In the genomic region with DNA sequence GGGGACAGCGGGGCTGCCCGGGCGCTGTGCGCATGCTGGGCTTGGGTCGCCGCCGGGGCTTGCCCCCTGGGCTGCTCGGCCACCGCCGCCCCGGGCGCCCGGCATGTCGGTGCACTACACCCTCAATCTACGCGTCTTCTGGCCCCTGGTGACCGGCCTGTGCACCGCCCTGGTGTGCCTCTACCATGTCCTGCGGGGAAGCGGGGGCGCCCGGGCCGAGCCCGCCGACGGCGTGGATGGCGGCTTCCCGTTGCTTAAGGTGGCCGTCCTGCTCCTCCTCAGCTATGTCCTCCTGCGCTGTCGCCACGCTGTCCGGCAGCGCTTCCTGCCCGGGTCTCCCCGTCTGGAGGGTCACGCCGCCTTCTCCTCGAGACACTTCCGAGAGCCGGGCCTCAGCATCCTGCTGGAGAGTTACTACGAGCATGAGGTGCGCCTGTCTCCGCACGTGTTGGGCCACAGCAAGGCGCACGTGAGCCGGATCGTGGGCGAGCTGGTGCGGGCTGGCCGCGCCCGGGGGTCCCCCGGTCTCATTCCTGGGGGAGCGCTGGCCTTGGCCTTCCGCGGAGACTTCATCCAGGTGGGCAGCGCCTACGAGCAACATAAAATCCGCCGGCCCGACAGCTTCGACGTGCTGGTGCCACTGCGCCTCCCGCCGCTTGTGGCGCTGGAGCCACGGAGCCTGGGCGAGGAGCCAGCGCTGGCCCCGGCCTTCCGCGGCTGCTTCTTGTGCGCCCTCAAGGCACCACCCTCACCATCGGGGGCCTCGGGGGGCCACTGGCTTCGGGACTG, we compare ENCODE assay signal across 8 cellular contexts. TPM values are rescaled to one million over a fixed set of nuclear protein-coding genes. Genes with fewer than 3 reads are reported as not detected.
DNase-seq lines count a peak whose midpoint lies in the region; ATAC-seq and TF ChIP-seq lines count a peak whose summit lies in the region.

No MANE protein-coding gene starts in this region.

- no peak for TF ChIP-seq POLR2A in gastrocnemius medialis (IDR thresholded peaks at IDR 0.05)

- in situ Hi-C loops in gastrocnemius medialis (cut with MboI; ENCODE audit: low sequenced_read_pairs in 4 of 4): no loop called here

- H3K4me1 ChIP-seq in right cardiac atrium (ENCODE audit: control insufficient read depth, insufficient read depth, low read length): peaks cover 11% of the 10 kb centered on the region
- peaks cover 51 to 53% of the 10 kb centered on the region in 2 donors for H3K4me1 ChIP-seq in gastrocnemius medialis

- WGBS in right cardiac atrium: 5% methylated on average over 80 of the region's 80 CpGs

- peak overlapping the region; percentile 26 for H3K27ac ChIP-seq in angular gyrus (ENCODE audit: low read depth, low read length)
- peak overlapping the region; percentile 89 for H3K27ac ChIP-seq in right cardiac atrium (ENCODE audit: low read length)
- H3K27ac ChIP-seq in gastrocnemius medialis: peak overlapping the region; percentile 94 to 95 (median 94)

- intact Hi-C loops in right cardiac atrium (cut with DNase I): no loop called here
- intact Hi-C loops in gastrocnemius medialis (cut with DNase I; ENCODE audit: low total_unique reads): loop anchor here (5.0 kb wide), 1 partner anchor 47 kb away; the partner anchor contains the start of gene COQ7

- peak overlapping the region; percentile 46 for H3K4me3 ChIP-seq in right cardiac atrium (ENCODE audit: low read length)
- H3K4me3 ChIP-seq in gastrocnemius medialis: peak overlapping the region; percentile 58 to 76 (median 74)

- DNase-seq in GM03348 (ENCODE audit: low spot score) (peak; percentile 66), right cardiac atrium (peak; percentile 72 to 89 (median 88)), gastrocnemius medialis (peak in 1 of 2 donors; percentile 51), NCI-H524 (lab: John Stamatoyannopoulos, UW) (no peak)
- DNase-seq in NK-92 treated with Interleukin-12 subunit alpha and Interleukin-12 subunit beta, amount 100 ng/mL, for 24 hours (lab: John Stamatoyannopoulos, UW): no peak

- H3K27me3 ChIP-seq in right cardiac atrium (ENCODE audit: control insufficient read depth, insufficient read depth) (no peaks in the 10 kb centered on the region), gastrocnemius medialis (no peaks in the 10 kb centered on the region)

- H3K9me3 ChIP-seq in right cardiac atrium (ENCODE audit: control insufficient read depth, low read length) (no peaks in the 10 kb centered on the region), gastrocnemius medialis (no peaks in the 10 kb centered on the region)

- peaks cover 0 to 14% of the 10 kb centered on the region in 2 donors for H3K36me3 ChIP-seq in gastrocnemius medialis

- peak in 3 of 5 experiments; percentile 21 to 41 (median 30) for TF ChIP-seq CTCF in gastrocnemius medialis (IDR thresholded peaks at IDR 0.05 in 4 of 5, conservative IDR thresholded peaks at IDR 0.05 in 1 of 5)

- ATAC-seq in HG03280 (IDR thresholded peaks at IDR 0.05; ENCODE audit: unreplicated experiment): peak; percentile 22
- ATAC-seq in right cardiac atrium: peak; percentile 15 to 55
- ATAC-seq in gastrocnemius medialis: peak; percentile 16 to 34
- no peak for ATAC-seq in GM18870 (IDR thresholded peaks at IDR 0.05; ENCODE audit: unreplicated experiment)

RNA-seq across cellular contexts. Expression of gene ITPRIPL2, which starts 0.8 kb away (rescaled TPM):
- total RNA-seq in right cardiac atrium (10 to 100 TPM; 16.9 to 37.0 (median 22.0) TPM), gastrocnemius medialis (10 to 100 TPM; 13.3 to 18.9 (median 18.5) TPM)
- polyA plus RNA-seq in right cardiac atrium: 5.8 TPM

RNA-seq across cellular contexts. Expression of gene COQ7, which starts 47.1 kb away (rescaled TPM):
- total RNA-seq in right cardiac atrium (10 to 100 TPM; 32.1 to 36.5 (median 33.8) TPM), gastrocnemius medialis (10 to 100 TPM; 15.1 to 36.2 (median 21.7) TPM)
- 28.7 TPM for polyA plus RNA-seq in right cardiac atrium

RNA-seq across cellular contexts. Expression of gene SYT17, which starts 53.5 kb away (rescaled TPM):
- total RNA-seq in right cardiac atrium (1 to 10 TPM in 2 of 4 donors, under 1 TPM in 2; 0.86 to 1.3 (median 1.1) TPM), gastrocnemius medialis (under 1 TPM; 0.10 to 0.87 (median 0.18) TPM)
- polyA plus RNA-seq in right cardiac atrium: 0.68 TPM

Comparison
In these comparisons a context has a peak if more than half of its experiments do, and no peak if none do; other contexts are left out.
1. DNase-seq: peak in GM03348 (single experiment) and right cardiac atrium (3 of 3); none in NK-92 treated with Interleukin-12 subunit alpha and Interleukin-12 subunit beta, amount 100 ng/mL, for 24 hours (single experiment) and NCI-H524 (0 of 2).
2. H3K27ac ChIP-seq: peak in every context shown above with its lines; median percentile 94 in gastrocnemius medialis; 89 in right cardiac atrium; 26 in angular gyrus.